In genomic region chr1:40399984-40400704, GRCh38 we compare ENCODE assay signal across 8 cellular contexts. TPM values are rescaled to one million over a fixed set of nuclear protein-coding genes. Genes with fewer than 3 reads are reported as not detected.
DNase-seq lines count a peak whose midpoint lies in the region; ATAC-seq and TF ChIP-seq lines count a peak whose summit lies in the region.

No MANE protein-coding gene starts in this region.

- CTCF ChIA-PET in A673 (lab: Charles Lee) = interaction anchor here (0.6 kb wide), 1 partner anchor 14 kb away, joined by 3 read pairs; no protein-coding TSS in a partner anchor

- no peaks in the 10 kb centered on the region for H3K36me3 ChIP-seq in mucosa of descending colon (ENCODE audit: low read depth)
- no peaks in the 10 kb centered on the region for H3K36me3 ChIP-seq in A673 (ENCODE audit: insufficient read depth, low read length, poor library complexity, severe bottlenecking)

- H3K27me3 ChIP-seq in A673 (replicated peaks; ENCODE audit: insufficient read depth, low read depth, low read length, poor library complexity) = no peaks in the 10 kb centered on the region

- no TSS peak for BruUV-seq in A673 (replicated peaks; lab: Mats Ljungman, UMichigan)

- no peaks in the 10 kb centered on the region for H3K36me3 Mint-ChIP-seq in chondrocyte (ENCODE audit: low read depth)

- no peak overlapping the region for H3K4me3 Mint-ChIP-seq in chondrocyte (ENCODE audit: unreplicated experiment)

- H3K4me1 ChIP-seq in mucosa of descending colon (ENCODE audit: low read depth) (peaks cover 6% of the 10 kb centered on the region), A673 (ENCODE audit: insufficient read depth, low read length, poor library complexity, severe bottlenecking) (peaks cover 14% of the 10 kb centered on the region)

- ATAC-seq in GM18498 (IDR thresholded peaks at IDR 0.05; ENCODE audit: unreplicated experiment) = peak; percentile 65
- peak; percentile 54 for ATAC-seq in GM21619 (IDR thresholded peaks at IDR 0.05; ENCODE audit: unreplicated experiment)
- peak; percentile 28 for ATAC-seq in mucosa of descending colon
- no peak for ATAC-seq in GM21737 (IDR thresholded peaks at IDR 0.05; ENCODE audit: unreplicated experiment)

- H3K9me3 ChIP-seq in mucosa of descending colon (no peaks in the 10 kb centered on the region), A673 (ENCODE audit: low read depth, low read length, poor library complexity, severe bottlenecking) (peaks cover 4% of the 10 kb centered on the region)

- H3K4me3 ChIP-seq in mucosa of descending colon = no peak overlapping the region
- H3K4me3 ChIP-seq in A673 (ENCODE audit: low read depth, low read length, poor library complexity, severe bottlenecking) = no peak overlapping the region

- no peak overlapping the region for H3K27ac ChIP-seq in A673 (ENCODE audit: low read depth, low read length, poor library complexity, severe bottlenecking)

- no peak overlapping the region for H3K27ac Mint-ChIP-seq in chondrocyte (ENCODE audit: unreplicated experiment)

- no peaks in the 10 kb centered on the region for H3K27me3 Mint-ChIP-seq in chondrocyte (ENCODE audit: low read depth)

- peak; percentile 50 for DNase-seq in OCI-M1 (lab: John Stamatoyannopoulos, UW)
- no peak for DNase-seq in mucosa of descending colon
- no peak for DNase-seq in chondrocyte (ENCODE audit: low spot score)
- DNase-seq in A673 (ENCODE audit: low spot score) = no peak
- DNase-seq in NCI-H345 treated with DMSO at 0.1 percent for 48 hours (lab: John Stamatoyannopoulos, UW; ENCODE audit: unreplicated experiment) = no peak

- intact Hi-C loops in mucosa of descending colon (cut with DNase I, micrococcal nuclease) = loop anchor here (10.0 kb wide), 3 partner anchors 45 to 255 kb away; no protein-coding TSS in a partner anchor
- intact Hi-C loops in A673 (cut with micrococcal nuclease; ENCODE audit: unreplicated experiment) = loop anchor here (5.0 to 10.0 kb wide), 3 partner anchors 83 to 315 kb away; partner anchors contain the start of genes COL9A2 and ZMPSTE24

- TF ChIP-seq CTCF in mucosa of descending colon (IDR thresholded peaks at IDR 0.05) (no peak), chondrocyte (IDR thresholded peaks at IDR 0.05) (no peak), A673 (conservative IDR thresholded peaks at IDR 0.05; ENCODE audit: low read depth, low read length) (no peak)

- H3K9me3 Mint-ChIP-seq in chondrocyte (ENCODE audit: low read depth) = no peaks in the 10 kb centered on the region

- H3K4me1 Mint-ChIP-seq in chondrocyte (ENCODE audit: low read depth) = peaks cover 17% of the 10 kb centered on the region

- POLR2A ChIA-PET in A673 (lab: Charles Lee; ENCODE audit: low non-redundant PET) = no interaction called here

RNA-seq across cellular contexts. Expression of gene SMAP2, which starts 26.6 kb away (rescaled TPM):
- 10 to 100 TPM; 22.0 to 35.6 (median 24.7) TPM for total RNA-seq in mucosa of descending colon
- total RNA-seq in chondrocyte = 14.0 to 16.8 TPM (median 15.5 TPM) in 3 replicates
- total RNA-seq in A673 (2021) = 52.0 and 58.5 TPM in 2 replicates

RNA-seq across cellular contexts. Expression of gene ZFP69B, which starts 50.1 kb away (rescaled TPM):
- total RNA-seq in mucosa of descending colon = 1 to 10 TPM; 1.4 to 2.1 (median 2.1) TPM
- 7.4 to 13.4 TPM (median 11.9 TPM) in 3 replicates for total RNA-seq in chondrocyte
- 14.1 and 18.5 TPM in 2 replicates for total RNA-seq in A673 (2021)
